ENCODE assay signal across 20 cellular contexts in genomic region chr14:97408503-97408902, GRCh38.
DNase-seq lines count a peak whose midpoint lies in the region; ATAC-seq and TF ChIP-seq lines count a peak whose summit lies in the region.
"Had no signal": no experiment of that assay in that cellular context is flagged by ENCODE, and none has a peak within 500 bp of the region (broad histone marks: within the 10 kb centered on the region; RNA-seq: fewer than 3 reads in every experiment).

No MANE protein-coding gene starts in this region.

- POLR2A ChIA-PET in activated CD8-positive, alpha-beta T cell treated with anti-CD3 and anti-CD28 coated beads, Interleukin-2, amount 10 ng/mL, durations not matched to agents 7 days and 5 days (lab: Charles Lee): no interaction called here
- POLR2A ChIA-PET in naive thymus-derived CD4-positive, alpha-beta T cell (lab: Charles Lee): interaction anchor here (0.7 to 1.0 kb wide), 4 partner anchors 36 to 1859 kb away, joined by 3 to 4 read pairs (median 4); no protein-coding TSS in a partner anchor

- H3K27ac ChIP-seq in naive thymus-derived CD4-positive, alpha-beta T cell (ENCODE audit: low read depth, low read length): peak overlapping the region; percentile 25
- no peak overlapping the region for H3K27ac ChIP-seq in psoas muscle
- H3K27ac ChIP-seq: brain microvascular endothelial cell, epithelial cell of prostate, left lung, SJSA1, thoracic aorta, uterus had no signal

- peak; percentile 24 for ATAC-seq in GM18502 (IDR thresholded peaks at IDR 0.05; ENCODE audit: poor library complexity, unreplicated experiment)
- peak; percentile 42 for ATAC-seq in activated CD8-positive, alpha-beta T cell treated with anti-CD3 and anti-CD28 coated beads, Interleukin-2, amount 10 ng/mL, durations not matched to agents 7 days and 5 days
- ATAC-seq in naive thymus-derived CD4-positive, alpha-beta T cell: peak; percentile 30
- ATAC-seq in GM19035 (IDR thresholded peaks at IDR 0.05; ENCODE audit: unreplicated experiment): no peak
- no peak for ATAC-seq in psoas muscle
- ATAC-seq: left lung had no signal

- no peak overlapping the region for H3K4me3 Mint-ChIP-seq in activated naive CD4-positive, alpha-beta T cell treated with anti-CD3 and anti-CD28 coated beads for 36 hours
- no peak overlapping the region for H3K4me3 Mint-ChIP-seq in activated CD8-positive, alpha-beta T cell treated with anti-CD3 and anti-CD28 coated beads, Interleukin-2, amount 10 ng/mL, durations not matched to agents 7 days and 5 days
- peak overlapping the region in 9 of 10 donors; percentile 42 to 80 (median 75) for H3K4me3 Mint-ChIP-seq in naive thymus-derived CD4-positive, alpha-beta T cell

- peak overlapping the region; percentile 90 for H3K27ac Mint-ChIP-seq in activated naive CD4-positive, alpha-beta T cell treated with anti-CD3 and anti-CD28 coated beads for 36 hours
- peak overlapping the region; percentile 74 for H3K27ac Mint-ChIP-seq in activated CD8-positive, alpha-beta T cell treated with anti-CD3 and anti-CD28 coated beads, Interleukin-2, amount 10 ng/mL, durations not matched to agents 7 days and 5 days
- H3K27ac Mint-ChIP-seq in naive thymus-derived CD4-positive, alpha-beta T cell: peak overlapping the region in 7 of 9 donors; percentile 23 to 88 (median 79)

- CTCF ChIA-PET in activated naive CD4-positive, alpha-beta T cell treated with anti-CD3 and anti-CD28 coated beads for 36 hours (lab: Charles Lee): no interaction called here
- CTCF ChIA-PET in activated CD8-positive, alpha-beta T cell treated with anti-CD3 and anti-CD28 coated beads, Interleukin-2, amount 10 ng/mL, durations not matched to agents 7 days and 5 days (lab: Charles Lee): interaction anchor here (0.7 to 0.8 kb wide), 2 partner anchors 17 to 56 kb away, joined by 3 read pairs; no protein-coding TSS in a partner anchor
- CTCF ChIA-PET in naive thymus-derived CD4-positive, alpha-beta T cell (lab: Charles Lee): no interaction called here

- H3K4me3 ChIP-seq in naive thymus-derived CD4-positive, alpha-beta T cell (ENCODE audit: low read length): peak overlapping the region; percentile 27
- H3K4me3 ChIP-seq in psoas muscle: no peak overlapping the region
- H3K4me3 ChIP-seq: left lung, SJSA1, thoracic aorta, uterus had no signal

- H3K4me1 Mint-ChIP-seq in activated naive CD4-positive, alpha-beta T cell treated with anti-CD3 and anti-CD28 coated beads for 36 hours (ENCODE audit: low read depth): peaks cover 29% of the 10 kb centered on the region
- peaks cover 29% of the 10 kb centered on the region for H3K4me1 Mint-ChIP-seq in activated CD8-positive, alpha-beta T cell treated with anti-CD3 and anti-CD28 coated beads, Interleukin-2, amount 10 ng/mL, durations not matched to agents 7 days and 5 days (ENCODE audit: low read depth)
- peaks cover 0 to 33% (median 26%) of the 10 kb centered on the region in 7 donors for H3K4me1 Mint-ChIP-seq in naive thymus-derived CD4-positive, alpha-beta T cell

- no peaks in the 10 kb centered on the region for H3K36me3 Mint-ChIP-seq in activated naive CD4-positive, alpha-beta T cell treated with anti-CD3 and anti-CD28 coated beads for 36 hours (ENCODE audit: low read depth)
- peaks cover 2% of the 10 kb centered on the region for H3K36me3 Mint-ChIP-seq in activated CD8-positive, alpha-beta T cell treated with anti-CD3 and anti-CD28 coated beads, Interleukin-2, amount 10 ng/mL, durations not matched to agents 7 days and 5 days (ENCODE audit: low read depth)
- H3K36me3 Mint-ChIP-seq in naive thymus-derived CD4-positive, alpha-beta T cell: peaks cover 0 to 1% (median 0%) of the 10 kb centered on the region in 5 donors

- H3K27me3 Mint-ChIP-seq in activated naive CD4-positive, alpha-beta T cell treated with anti-CD3 and anti-CD28 coated beads for 36 hours (ENCODE audit: low read depth): peaks cover 4% of the 10 kb centered on the region
- peaks cover 3% of the 10 kb centered on the region for H3K27me3 Mint-ChIP-seq in activated CD8-positive, alpha-beta T cell treated with anti-CD3 and anti-CD28 coated beads, Interleukin-2, amount 10 ng/mL, durations not matched to agents 7 days and 5 days (ENCODE audit: low read depth)
- peaks cover 0 to 2% (median 0%) of the 10 kb centered on the region in 5 donors for H3K27me3 Mint-ChIP-seq in naive thymus-derived CD4-positive, alpha-beta T cell

- intact Hi-C loops in activated naive CD4-positive, alpha-beta T cell treated with anti-CD3 and anti-CD28 coated beads for 36 hours (cut with micrococcal nuclease): loop anchor here (5.0 kb wide), 2 partner anchors 194 to 569 kb away; no protein-coding TSS in a partner anchor
- intact Hi-C loops in naive thymus-derived CD4-positive, alpha-beta T cell (cut with micrococcal nuclease): loop anchor here (2.0 to 10.0 kb wide), 4 partner anchors 16 to 729 kb away; no protein-coding TSS in a partner anchor
- intact Hi-C loops in psoas muscle (cut with DNase I): no loop called here

- WGBS in psoas muscle, 3 donors: 64 to 72% (median 69%) methylated on average over 2 of the region's 2 CpGs

- TF ChIP-seq CTCF in psoas muscle (IDR thresholded peaks at IDR 0.05): no peak

- H3K27me3 ChIP-seq in naive thymus-derived CD4-positive, alpha-beta T cell (ENCODE audit: control insufficient read depth in 2 of 2, insufficient read depth in 2 of 2, low read length in 2 of 2): peaks cover 0 to 6% of the 10 kb centered on the region in 2 donors
- peaks cover 3 to 37% (median 8%) of the 10 kb centered on the region in 3 donors for H3K27me3 ChIP-seq in psoas muscle (ENCODE audit: insufficient read depth in 3 of 3, low read length in 2 of 3)
- H3K27me3 ChIP-seq: brain microvascular endothelial cell, SJSA1 had no signal

- H3K4me1 ChIP-seq in naive thymus-derived CD4-positive, alpha-beta T cell (ENCODE audit: control insufficient read depth in 2 of 2, insufficient read depth in 2 of 2, low read length in 2 of 2): peaks cover 15 to 34% of the 10 kb centered on the region in 2 donors
- H3K4me1 ChIP-seq in psoas muscle: no peaks in the 10 kb centered on the region
- H3K4me1 ChIP-seq: left lung, SJSA1, uterus had no signal

- DNase-seq in activated naive CD4-positive, alpha-beta T cell treated with anti-CD3 and anti-CD28 coated beads for 36 hours: no peak
- no peak for DNase-seq in activated naive CD4-positive, alpha-beta T cell treated with anti-CD3 and anti-CD28 coated beads, Interleukin-2, amount 50 U/mL, for 16 hours
- DNase-seq in activated CD8-positive, alpha-beta T cell treated with anti-CD3 and anti-CD28 coated beads, Interleukin-2, amount 10 ng/mL, durations not matched to agents 7 days and 5 days: no peak
- peak in 1 of 9 donors; percentile 6 for DNase-seq in naive thymus-derived CD4-positive, alpha-beta T cell
- DNase-seq in NOMO-1 treated with DMSO at 0.1 percent for 48 hours (lab: John Stamatoyannopoulos, UW; ENCODE audit: unreplicated experiment) (no peak), psoas muscle (no peak)
- DNase-seq: brain microvascular endothelial cell, C1 segment of cervical spinal cord, KG1, left lung, mesendoderm, NCI-H2029 treated with DMSO at 0.1 percent for 48 hours, NCI-H345, occipital lobe, uterus had no signal

- H3K9me3 Mint-ChIP-seq in activated naive CD4-positive, alpha-beta T cell treated with anti-CD3 and anti-CD28 coated beads for 36 hours: no peaks in the 10 kb centered on the region
- no peaks in the 10 kb centered on the region for H3K9me3 Mint-ChIP-seq in activated CD8-positive, alpha-beta T cell treated with anti-CD3 and anti-CD28 coated beads, Interleukin-2, amount 10 ng/mL, durations not matched to agents 7 days and 5 days (ENCODE audit: insufficient read depth)
- no peaks in the 10 kb centered on the region for H3K9me3 Mint-ChIP-seq in naive thymus-derived CD4-positive, alpha-beta T cell

- H3K9me3 ChIP-seq in naive thymus-derived CD4-positive, alpha-beta T cell (ENCODE audit: control insufficient read depth in 2 of 3, low read length in 3 of 3): no peaks in the 10 kb centered on the region
- H3K9me3 ChIP-seq in psoas muscle: no peaks in the 10 kb centered on the region
- H3K9me3 ChIP-seq: left lung, SJSA1, thoracic aorta, uterus had no signal

- no peaks in the 10 kb centered on the region for H3K36me3 ChIP-seq in naive thymus-derived CD4-positive, alpha-beta T cell (ENCODE audit: control insufficient read depth in 2 of 3, insufficient read depth in 3 of 3, low read length in 3 of 3)
- no peaks in the 10 kb centered on the region for H3K36me3 ChIP-seq in psoas muscle (ENCODE audit: insufficient read depth in 1 of 2, low read depth in 1 of 2)
- H3K36me3 ChIP-seq: brain microvascular endothelial cell, left lung, SJSA1, thoracic aorta, uterus had no signal

Comparison
In these comparisons a context has a peak if more than half of its experiments do, and no peak if none do; other contexts are left out.
1. H3K4me3 Mint-ChIP-seq: peak in naive thymus-derived CD4-positive, alpha-beta T cell (9 of 10); none in activated naive CD4-positive, alpha-beta T cell treated with anti-CD3 and anti-CD28 coated beads for 36 hours (single experiment) and activated CD8-positive, alpha-beta T cell treated with anti-CD3 and anti-CD28 coated beads, Interleukin-2, amount 10 ng/mL, durations not matched to agents 7 days and 5 days (single experiment).
2. ATAC-seq: peak in GM18502 (single experiment), activated CD8-positive, alpha-beta T cell treated with anti-CD3 and anti-CD28 coated beads, Interleukin-2, amount 10 ng/mL, durations not matched to agents 7 days and 5 days (single experiment) and naive thymus-derived CD4-positive, alpha-beta T cell (single experiment); none in GM19035 (single experiment) and psoas muscle (0 of 4).
3. intact Hi-C loops: an anchor here in activated naive CD4-positive, alpha-beta T cell treated with anti-CD3 and anti-CD28 coated beads for 36 hours (5.0 kb wide) and naive thymus-derived CD4-positive, alpha-beta T cell (2.0 to 10.0 kb wide); none called in psoas muscle.
4. Peak in every context shown above with its lines, with median percentiles within 50 percentile points of each other: H3K27ac Mint-ChIP-seq.